In the genomic region with DNA sequence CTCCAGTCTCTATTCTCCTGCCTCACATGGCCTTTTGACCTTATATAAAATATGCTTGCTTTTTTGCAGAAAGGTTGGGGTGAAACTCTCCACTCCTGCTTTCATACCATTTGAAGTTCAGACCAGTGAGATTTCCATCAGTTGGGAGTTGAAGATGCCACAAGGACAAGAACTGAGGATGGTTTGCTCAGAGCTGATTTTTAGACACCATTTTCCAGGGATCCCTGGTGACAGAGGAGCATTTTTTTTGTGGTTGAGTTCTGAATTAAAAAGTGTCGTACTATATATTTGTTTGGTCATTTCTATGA, we compare ENCODE assay signal across 15 cellular contexts. TPM values are rescaled to one million over a fixed set of nuclear protein-coding genes. Genes with fewer than 3 reads are reported as not detected.
A peak's percentile ranks its signal among the peaks of the same experiment; 100 is the strongest.
DNase-seq lines count a peak whose midpoint lies in the region; ATAC-seq and TF ChIP-seq lines count a peak whose summit lies in the region.
"Had no signal": no experiment of that assay in that cellular context is flagged by ENCODE, and none has a peak within 500 bp of the region (broad histone marks: within the 10 kb centered on the region; RNA-seq: fewer than 3 reads in every experiment).

No MANE protein-coding gene starts in this region.

- H3K4me3 Mint-ChIP-seq in immature natural killer cell = no peak overlapping the region
- H3K4me3 Mint-ChIP-seq: activated CD8-positive, alpha-beta memory T cell treated with anti-CD3 and anti-CD28 coated beads, Interleukin-2, amount 10 ng/mL, durations not matched to agents 7 days and 5 days; activated naive CD8-positive, alpha-beta T cell; stimulated activated effector memory CD8-positive, alpha-beta T cell treated with anti-CD3 and anti-CD28 coated beads, Interleukin-12 subunit alpha, Interleukin-12 subunit beta, amount 100 ng/mL, for 72 hours had no signal

- H3K9me3 ChIP-seq in RWPE2 (ENCODE audit: severe bottlenecking) = no peaks in the 10 kb centered on the region
- no peaks in the 10 kb centered on the region for H3K9me3 ChIP-seq in esophagus muscularis mucosa
- H3K9me3 ChIP-seq in osteoblast (ENCODE audit: low read depth, low read length) = no peaks in the 10 kb centered on the region
- H3K9me3 ChIP-seq in upper lobe of left lung = no peaks in the 10 kb centered on the region

- H3K4me1 ChIP-seq in RWPE2 (ENCODE audit: insufficient read depth, poor library complexity, severe bottlenecking) (peaks cover 50% of the 10 kb centered on the region), esophagus muscularis mucosa (peaks cover 14 to 31% (median 22%) of the 10 kb centered on the region in 4 donors), osteoblast (ENCODE audit: insufficient read depth, low read length) (peaks cover 53% of the 10 kb centered on the region), upper lobe of left lung (peaks cover 13 to 30% (median 22%) of the 10 kb centered on the region in 4 donors)

- H4K20me1 ChIP-seq in osteoblast (ENCODE audit: insufficient read depth, low read length) = no peaks in the 10 kb centered on the region

- H2AFZ ChIP-seq in osteoblast (ENCODE audit: low read length) = no peak overlapping the region

- H3K36me3 ChIP-seq in RWPE2 (ENCODE audit: low read depth) = no peaks in the 10 kb centered on the region
- no peaks in the 10 kb centered on the region for H3K36me3 ChIP-seq in esophagus muscularis mucosa
- no peaks in the 10 kb centered on the region for H3K36me3 ChIP-seq in osteoblast (ENCODE audit: insufficient read depth, low read length)
- no peaks in the 10 kb centered on the region for H3K36me3 ChIP-seq in upper lobe of left lung

- ATAC-seq in RWPE2 (ENCODE audit: low read depth) (no peak), upper lobe of left lung (ENCODE audit: low FRiP score in 2 of 2) (no peak)
- ATAC-seq: activated CD8-positive, alpha-beta memory T cell treated with anti-CD3 and anti-CD28 coated beads, Interleukin-2, amount 10 ng/mL, durations not matched to agents 7 days and 5 days had no signal

- H3K27me3 ChIP-seq in RWPE2 (ENCODE audit: insufficient read depth, poor library complexity, severe bottlenecking) (no peaks in the 10 kb centered on the region), esophagus muscularis mucosa (no peaks in the 10 kb centered on the region), osteoblast (ENCODE audit: insufficient read depth, low read length) (no peaks in the 10 kb centered on the region), upper lobe of left lung (no peaks in the 10 kb centered on the region)

- TF ChIP-seq CTCF in RWPE2 (IDR thresholded peaks at IDR 0.05; ENCODE audit: poor library complexity, severe bottlenecking) (no peak), esophagus muscularis mucosa (IDR thresholded peaks at IDR 0.05) (no peak), osteoblast (IDR thresholded peaks at IDR 0.05; ENCODE audit: extremely low read depth, low read depth, low read length) (no peak), upper lobe of left lung (IDR thresholded peaks at IDR 0.05) (no peak)

- no peaks in the 10 kb centered on the region for H3K79me2 ChIP-seq in osteoblast (ENCODE audit: insufficient read depth, low read length)

- no peaks in the 10 kb centered on the region for H3K9me3 Mint-ChIP-seq in immature natural killer cell
- H3K9me3 Mint-ChIP-seq: stimulated activated effector memory CD8-positive, alpha-beta T cell treated with anti-CD3 and anti-CD28 coated beads, Interleukin-12 subunit alpha, Interleukin-12 subunit beta, amount 100 ng/mL, for 72 hours had no signal

- H3K4me1 Mint-ChIP-seq in immature natural killer cell = peaks cover 12 to 24% of the 10 kb centered on the region in 2 donors
- H3K4me1 Mint-ChIP-seq: activated CD8-positive, alpha-beta memory T cell treated with anti-CD3 and anti-CD28 coated beads, Interleukin-2, amount 10 ng/mL, durations not matched to agents 7 days and 5 days; stimulated activated effector memory CD8-positive, alpha-beta T cell treated with anti-CD3 and anti-CD28 coated beads, Interleukin-12 subunit alpha, Interleukin-12 subunit beta, amount 100 ng/mL, for 72 hours had no signal

- H3K4me3 ChIP-seq in RWPE2 (ENCODE audit: severe bottlenecking) (no peak overlapping the region), esophagus muscularis mucosa (no peak overlapping the region), osteoblast (ENCODE audit: insufficient read depth, low read length) (no peak overlapping the region), upper lobe of left lung (no peak overlapping the region)

- H3K27ac Mint-ChIP-seq in immature natural killer cell = no peak overlapping the region
- H3K27ac Mint-ChIP-seq: activated CD8-positive, alpha-beta memory T cell treated with anti-CD3 and anti-CD28 coated beads, Interleukin-2, amount 10 ng/mL, durations not matched to agents 7 days and 5 days; activated naive CD8-positive, alpha-beta T cell; stimulated activated effector memory CD8-positive, alpha-beta T cell treated with anti-CD3 and anti-CD28 coated beads, Interleukin-12 subunit alpha, Interleukin-12 subunit beta, amount 100 ng/mL, for 72 hours had no signal

- DNase-seq in RWPE2 (ENCODE audit: low spot score) (no peak), esophagus muscularis mucosa (ENCODE audit: extremely low spot score) (no peak), osteoblast (ENCODE audit: insufficient read length, low spot score, missing footprints) (no peak), upper lobe of left lung (no peak), T-helper 1 cell (no peak), immature natural killer cell (no peak)
- no peak for DNase-seq in activated effector memory CD4-positive, alpha-beta T cell treated with Interleukin-2 at 50 U/mL for 16 hours
- DNase-seq: activated CD8-positive, alpha-beta memory T cell treated with anti-CD3 and anti-CD28 coated beads, Interleukin-2, amount 10 ng/mL, durations not matched to agents 7 days and 5 days; KBM-7; NCI-H1694; NCI-H526; RPMI8226 had no signal

- WGBS in esophagus muscularis mucosa = 27% methylated on average over 1 of the region's 1 CpG
- 59 to 65% methylated on average over 1 of the region's 1 CpG for WGBS in upper lobe of left lung, 2 donors

- H3K36me3 Mint-ChIP-seq in immature natural killer cell = no peaks in the 10 kb centered on the region
- H3K36me3 Mint-ChIP-seq: activated CD8-positive, alpha-beta memory T cell treated with anti-CD3 and anti-CD28 coated beads, Interleukin-2, amount 10 ng/mL, durations not matched to agents 7 days and 5 days; activated naive CD8-positive, alpha-beta T cell; stimulated activated effector memory CD8-positive, alpha-beta T cell treated with anti-CD3 and anti-CD28 coated beads, Interleukin-12 subunit alpha, Interleukin-12 subunit beta, amount 100 ng/mL, for 72 hours had no signal

- H3K27ac ChIP-seq in RWPE2 (ENCODE audit: poor library complexity, severe bottlenecking) (peak overlapping the region; percentile 89), esophagus muscularis mucosa (replicated peaks in 1 of 4) (peak overlapping the region; percentile 50 to 77 (median 64)), osteoblast (ENCODE audit: low read depth, low read length) (peak overlapping the region; percentile 96), upper lobe of left lung (peak overlapping the region; percentile 64 to 80 (median 80))

- H3K4me2 ChIP-seq in osteoblast (ENCODE audit: insufficient read depth, low read length) = peak overlapping the region; percentile 60

- TF ChIP-seq POLR2A in esophagus muscularis mucosa (IDR thresholded peaks at IDR 0.05; ENCODE audit: low read depth) = no peak
- no peak for TF ChIP-seq POLR2A in upper lobe of left lung (IDR thresholded peaks at IDR 0.05)

- intact Hi-C loops in esophagus muscularis mucosa (cut with DNase I) = loop anchor here (5.0 kb wide), 1 partner anchor 259 kb away; a partner anchor contains a TSS

- peaks cover 0 to 2% (median 1%) of the 10 kb centered on the region in 3 donors for H3K27me3 Mint-ChIP-seq in immature natural killer cell (ENCODE audit: low read depth in 3 of 3)

- TF ChIP-seq EP300 in esophagus muscularis mucosa (IDR thresholded peaks at IDR 0.05) (no peak), upper lobe of left lung (IDR thresholded peaks at IDR 0.05) (no peak)

RNA-seq across cellular contexts. Expression of a gene that starts 8.8 kb away (rescaled TPM):
- total RNA-seq in esophagus muscularis mucosa = 100 to 1,000 TPM in 1 of 4 donors, 10 to 100 TPM in 3; 28.7 to 151 (median 77.7) TPM
- total RNA-seq in osteoblast = 209 and 210 TPM in 2 replicates
- 100 to 1,000 TPM in 4 of 6 donors, 10 to 100 TPM in 2; 40.9 to 337 (median 197) TPM for total RNA-seq in upper lobe of left lung
- polyA plus RNA-seq in immature natural killer cell = not detected
- total RNA-seq: activated CD8-positive, alpha-beta memory T cell treated with anti-CD3 and anti-CD28 coated beads, Interleukin-2, amount 10 ng/mL, durations not matched to agents 7 days and 5 days had no signal

RNA-seq across cellular contexts. Expression of a gene that starts 52.8 kb away (rescaled TPM):
- total RNA-seq in esophagus muscularis mucosa = 10 to 100 TPM in 1 of 4 donors, 1 to 10 TPM in 2, under 1 TPM in 1; 0.83 to 10.6 (median 6.5) TPM
- 0.29 TPM in 1 of 2 replicates, not detected in the other for total RNA-seq in osteoblast
- total RNA-seq in upper lobe of left lung = 10 to 100 TPM in 1 of 6 donors, 1 to 10 TPM in 3, under 1 TPM in 2; 0.55 to 16.6 (median 2.5) TPM
- not detected for polyA plus RNA-seq in immature natural killer cell
- total RNA-seq: activated CD8-positive, alpha-beta memory T cell treated with anti-CD3 and anti-CD28 coated beads, Interleukin-2, amount 10 ng/mL, durations not matched to agents 7 days and 5 days; kidney epithelial cell had no signal
